8 cellular contexts compared by ENCODE assay signal in the genomic region with DNA sequence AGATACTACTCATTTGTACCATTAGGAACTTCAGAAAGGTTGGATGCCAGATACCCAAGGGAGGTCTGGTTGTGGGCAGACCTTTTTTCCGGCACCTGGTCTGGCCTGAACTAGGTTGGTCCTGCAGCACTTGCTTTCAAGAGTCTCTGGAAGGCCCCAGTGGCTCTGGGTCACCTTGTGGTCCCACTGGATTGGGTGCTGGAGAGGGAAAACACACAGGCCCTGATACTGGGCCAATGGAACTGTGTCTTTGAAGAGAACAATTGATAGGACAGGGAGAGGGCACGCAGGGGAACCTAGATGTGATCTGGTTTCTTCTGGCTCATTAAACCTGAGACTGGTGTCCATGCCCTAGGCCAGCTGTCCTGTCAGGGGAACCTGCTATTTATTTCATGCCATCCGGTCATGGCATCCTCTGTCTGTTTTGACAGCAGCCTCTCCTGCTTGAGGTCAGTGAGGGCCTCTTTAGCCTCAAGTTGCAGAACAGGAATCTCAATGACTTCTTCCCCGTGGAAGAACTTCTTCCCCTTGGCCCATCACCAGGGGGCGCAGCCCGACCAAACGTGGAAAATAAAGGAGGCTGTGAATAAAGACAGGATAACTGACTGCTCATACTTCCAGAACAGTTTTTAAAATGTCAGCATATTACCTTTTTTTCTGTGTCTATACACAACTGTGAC. TPM values are rescaled to one million over a fixed set of nuclear protein-coding genes. Genes with fewer than 3 reads are reported as not detected.
A peak's percentile ranks its signal among the peaks of the same experiment; 100 is the strongest.
DNase-seq lines count a peak whose midpoint lies in the region; ATAC-seq and TF ChIP-seq lines count a peak whose summit lies in the region.

No MANE protein-coding gene starts in this region.

- intact Hi-C loops in Calu3 (cut with micrococcal nuclease; ENCODE audit: unreplicated experiment): loop anchor here (1.0 to 10.0 kb wide), 5 partner anchors 48 to 470 kb away; no protein-coding TSS in a partner anchor
- intact Hi-C loops in upper lobe of right lung (cut with DNase I): loop anchor here (5.0 kb wide), 1 partner anchor 92 kb away; no protein-coding TSS in a partner anchor

- CTCF ChIA-PET in Calu3 (lab: Charles Lee): interaction anchor here (0.9 kb wide), 1 partner anchor 140 kb away, joined by 7 read pairs; no protein-coding TSS in a partner anchor

- H3K4me1 Mint-ChIP-seq in Calu3 (ENCODE audit: low read depth, unreplicated experiment) (no peaks in the 10 kb centered on the region), osteocyte (ENCODE audit: unreplicated experiment) (no peaks in the 10 kb centered on the region)

- no peaks in the 10 kb centered on the region for H3K9me3 ChIP-seq in upper lobe of right lung

- peaks cover 31% of the 10 kb centered on the region for H3K36me3 Mint-ChIP-seq in Calu3 (ENCODE audit: insufficient read depth, unreplicated experiment)
- peaks cover 40% of the 10 kb centered on the region for H3K36me3 Mint-ChIP-seq in osteocyte (ENCODE audit: unreplicated experiment)

- no TSS peak for BruUV-seq in Calu3 (replicated peaks; lab: Mats Ljungman, UMichigan)

- H3K27ac ChIP-seq in upper lobe of right lung: no peak overlapping the region

- H3K27me3 Mint-ChIP-seq in Calu3 (ENCODE audit: unreplicated experiment): no peaks in the 10 kb centered on the region
- no peaks in the 10 kb centered on the region for H3K27me3 Mint-ChIP-seq in osteocyte (ENCODE audit: unreplicated experiment)

- no peaks in the 10 kb centered on the region for H3K9me3 Mint-ChIP-seq in Calu3 (ENCODE audit: low read depth, unreplicated experiment)
- H3K9me3 Mint-ChIP-seq in osteocyte (ENCODE audit: unreplicated experiment): no peaks in the 10 kb centered on the region

- TF ChIP-seq CTCF in Calu3 (IDR thresholded peaks at IDR 0.05; ENCODE audit: unreplicated experiment): peak; percentile 87
- TF ChIP-seq CTCF in fibroblast of villous mesenchyme (IDR thresholded peaks at IDR 0.05; ENCODE audit: insufficient read depth, low read depth, low read length): peak; percentile 89
- peak; percentile 89 for TF ChIP-seq CTCF in osteocyte (IDR thresholded peaks at IDR 0.05)
- peak; percentile 84 for TF ChIP-seq CTCF in upper lobe of right lung (IDR thresholded peaks at IDR 0.05)

- peaks cover 8% of the 10 kb centered on the region for H3K4me1 ChIP-seq in upper lobe of right lung

- H3K4me3 ChIP-seq in Jurkat, Clone E6-1 (ENCODE audit: low read length): no peak overlapping the region
- H3K4me3 ChIP-seq in fibroblast of villous mesenchyme (ENCODE audit: low read depth, low read length) (no peak overlapping the region), upper lobe of right lung (no peak overlapping the region)

- DNase-seq in Calu3: peak; percentile 93
- DNase-seq in Jurkat, Clone E6-1 (ENCODE audit: low read depth, low spot score): peak; percentile 45
- peak; percentile 66 for DNase-seq in RKO (ENCODE audit: low spot score)
- DNase-seq in activated T-helper 1 cell treated with anti-CD3 and anti-CD28 coated beads, Interleukin-2, amount 50 U/mL, for 16 hours (ENCODE audit: low read depth in 1 of 2, low spot score in 1 of 2): peak; percentile 7 to 32
- peak; percentile 77 for DNase-seq in fibroblast of villous mesenchyme (ENCODE audit: low read depth)
- peak; percentile 92 for DNase-seq in osteocyte (ENCODE audit: extremely low spot score, unreplicated experiment)
- DNase-seq in upper lobe of right lung: peak; percentile 90

- H3K27ac Mint-ChIP-seq in Calu3 (ENCODE audit: unreplicated experiment) (no peak overlapping the region), osteocyte (ENCODE audit: unreplicated experiment) (no peak overlapping the region)

- no peaks in the 10 kb centered on the region for H3K27me3 ChIP-seq in upper lobe of right lung

- H3K4me3 Mint-ChIP-seq in Calu3 (ENCODE audit: low read depth, unreplicated experiment) (no peak overlapping the region), osteocyte (ENCODE audit: unreplicated experiment) (no peak overlapping the region)

- peak; percentile 91 for ATAC-seq in upper lobe of right lung
- no peak for ATAC-seq in HG03025 (IDR thresholded peaks at IDR 0.05; ENCODE audit: low FRiP score, unreplicated experiment)

- H3K36me3 ChIP-seq in upper lobe of right lung: peaks cover 64% of the 10 kb centered on the region

RNA-seq across cellular contexts. Expression of gene TAF8, which starts 25.0 kb away (rescaled TPM):
- total RNA-seq in Calu3 (2022) (32.6 and 34.0 TPM in 2 replicates), fibroblast of villous mesenchyme (16.0 and 20.0 TPM in 2 replicates), osteocyte (27.6 and 29.2 TPM in 2 replicates), upper lobe of right lung (31.1 TPM)
- 25.3 TPM for polyA plus RNA-seq in Jurkat, Clone E6-1 (2012; ENCODE audit: insufficient read depth, insufficient read length)

Comparison
In these comparisons a context has a peak if more than half of its experiments do, and no peak if none do; other contexts are left out.
1. DNase-seq: peak in every context shown above with its lines; median percentile 93 in Calu3; 92 in osteocyte; 90 in upper lobe of right lung; 77 in fibroblast of villous mesenchyme; 66 in RKO; 45 in Jurkat, Clone E6-1; 20 in activated T-helper 1 cell treated with anti-CD3 and anti-CD28 coated beads, Interleukin-2, amount 50 U/mL, for 16 hours.